8 cellular contexts compared by ENCODE assay signal in the genomic region with DNA sequence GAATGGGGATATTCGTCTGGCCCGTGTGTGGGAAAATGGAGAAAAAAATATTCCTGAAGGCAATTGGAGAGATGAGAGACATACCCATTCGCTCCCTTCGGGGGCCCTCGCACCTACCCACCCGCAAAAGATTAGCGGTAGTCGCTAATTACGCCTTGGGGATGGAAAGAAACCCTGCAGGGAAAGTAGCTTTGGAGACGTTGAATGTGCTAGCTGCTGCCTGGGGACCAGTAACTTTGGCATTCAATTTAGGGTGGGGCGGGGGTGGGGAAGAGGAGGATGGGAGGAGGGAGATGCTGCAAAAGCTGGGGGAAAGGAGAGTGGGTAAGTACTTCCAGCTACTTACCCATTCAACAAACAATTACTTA.
DNase-seq lines count a peak whose midpoint lies in the region; ATAC-seq and TF ChIP-seq lines count a peak whose summit lies in the region.

No MANE protein-coding gene starts in this region.

- H3K4me1 ChIP-seq in BLaER1 = peaks cover 10% of the 10 kb centered on the region
- peaks cover 6% of the 10 kb centered on the region for H3K4me1 ChIP-seq in neuron (ENCODE audit: insufficient read depth, low read length)

- H3K9ac ChIP-seq in BLaER1 = no peak overlapping the region; the same call in 1 of the 2 replicates

- H3K4me3 ChIP-seq in BLaER1 (peak overlapping the region; percentile 73), coronary artery (peak overlapping the region; percentile 78), neuron (ENCODE audit: low read length) (peak overlapping the region; percentile 76)

- H3K9me3 ChIP-seq in BLaER1 = peaks cover 16% of the 10 kb centered on the region
- no peaks in the 10 kb centered on the region for H3K9me3 ChIP-seq in neuron (ENCODE audit: low read length)

- peaks cover 20% of the 10 kb centered on the region for H3K27me3 ChIP-seq in BLaER1
- no peaks in the 10 kb centered on the region for H3K27me3 ChIP-seq in neuron (ENCODE audit: insufficient read depth, low read length)

- H3K27ac ChIP-seq in BLaER1 (no peak overlapping the region), coronary artery (no peak overlapping the region)

- no peaks in the 10 kb centered on the region for H4K20me1 ChIP-seq in BLaER1

- H2AFZ ChIP-seq in neuron (ENCODE audit: low read depth, low read length) = peak overlapping the region; percentile 13

- peak overlapping the region; percentile 52 for H3K4me2 ChIP-seq in BLaER1

- H3K36me3 ChIP-seq in BLaER1 (peaks cover 10% of the 10 kb centered on the region), neuron (ENCODE audit: insufficient read depth, low read length) (no peaks in the 10 kb centered on the region)

- ATAC-seq in GM19467 (IDR thresholded peaks at IDR 0.05; ENCODE audit: unreplicated experiment) (peak; percentile 33), HG03520 (IDR thresholded peaks at IDR 0.05; ENCODE audit: unreplicated experiment) (peak; percentile 12)

- no peak for DNase-seq in coronary artery (ENCODE audit: low spot score)
- no peak for DNase-seq in medulla oblongata (ENCODE audit: extremely low spot score)
- DNase-seq in HuH-7 (ENCODE audit: low spot score) = no peak
- DNase-seq in stimulated activated CD4-positive, alpha-beta T cell treated with anti-CD3 and anti-CD28 coated beads, Interleukin-2, amount 100 ng/mL, for 24 hours = no peak

- TF ChIP-seq CTCF in coronary artery (IDR thresholded peaks at IDR 0.05) = no peak
